ENCODE assay signal across 8 cellular contexts in genomic region chr11:10322830-10323792, GRCh38. TPM values are rescaled to one million over a fixed set of nuclear protein-coding genes. Genes with fewer than 3 reads are reported as not detected.
DNase-seq lines count a peak whose midpoint lies in the region; ATAC-seq and TF ChIP-seq lines count a peak whose summit lies in the region.

No MANE protein-coding gene starts in this region.

- no peak overlapping the region for H3K4me3 ChIP-seq in HL-60 (replicated peaks; ENCODE audit: insufficient read depth, low read length)
- no peak overlapping the region for H3K4me3 ChIP-seq in gastroesophageal sphincter

- TF ChIP-seq CTCF in HL-60 (IDR thresholded peaks at IDR 0.05; ENCODE audit: insufficient read depth, low read length) (peak; percentile 7), gastroesophageal sphincter (IDR thresholded peaks at IDR 0.05) (peak; percentile 28 to 84 (median 67))

- DNase-seq in ELR (ENCODE audit: low read depth) (peak; percentile 92), HL-60 (ENCODE audit: low read depth in 1 of 2, low spot score in 1 of 2) (peak in 1 of 2 experiments; percentile 25), OCI-M1 (lab: John Stamatoyannopoulos, UW) (peak; percentile 87), pons (ENCODE audit: low spot score) (peak; percentile 79)
- peak; percentile 26 for DNase-seq in activated gamma-delta T cell treated with anti-CD3 and anti-CD28 coated beads, Interleukin-2, amount 50 U/mL, for 16 hours (ENCODE audit: low read depth)

- WGBS in gastroesophageal sphincter (ENCODE audit: low coverage in 1 of 2), 2 donors, result 25 to 50% methylated on average over 2 to 8 of the region's 8 CpGs

- H3K36me3 ChIP-seq in gastroesophageal sphincter, result no peaks in the 10 kb centered on the region

- ATAC-seq in gastroesophageal sphincter (peak; percentile 58), GM19351 (IDR thresholded peaks at IDR 0.05; ENCODE audit: unreplicated experiment) (no peak), GM19455 (IDR thresholded peaks at IDR 0.05; ENCODE audit: unreplicated experiment) (no peak)

- H3K27me3 ChIP-seq in HL-60 (ENCODE audit: insufficient read depth, poor library complexity, severe bottlenecking), result no peaks in the 10 kb centered on the region
- H3K27me3 ChIP-seq in gastroesophageal sphincter, result no peaks in the 10 kb centered on the region

- no peak for TF ChIP-seq EP300 in gastroesophageal sphincter (IDR thresholded peaks at IDR 0.05)

- H3K9me3 ChIP-seq in gastroesophageal sphincter, result no peaks in the 10 kb centered on the region

- TF ChIP-seq POLR2A in gastroesophageal sphincter (IDR thresholded peaks at IDR 0.05), result no peak

- no peak overlapping the region for H3K27ac ChIP-seq in HL-60 (replicated peaks)
- H3K27ac ChIP-seq in gastroesophageal sphincter, result peak overlapping the region; percentile 58 to 84 (median 77)

- H3K4me1 ChIP-seq in gastroesophageal sphincter, result peaks cover 32 to 97% (median 47%) of the 10 kb centered on the region in 3 donors

RNA-seq across cellular contexts. Expression of gene ADM, which starts 18.2 kb away (rescaled TPM):
- total RNA-seq in gastroesophageal sphincter, result 100 to 1,000 TPM in 1 of 4 donors, 10 to 100 TPM in 3; 36.3 to 108 (median 81.8) TPM

RNA-seq across cellular contexts. Expression of gene SBF2, which starts 29.1 kb away (rescaled TPM):
- total RNA-seq in gastroesophageal sphincter, result 10 to 100 TPM; 52.8 to 87.9 (median 62.4) TPM
